35 cellular contexts compared by ENCODE assay signal in the genomic region with DNA sequence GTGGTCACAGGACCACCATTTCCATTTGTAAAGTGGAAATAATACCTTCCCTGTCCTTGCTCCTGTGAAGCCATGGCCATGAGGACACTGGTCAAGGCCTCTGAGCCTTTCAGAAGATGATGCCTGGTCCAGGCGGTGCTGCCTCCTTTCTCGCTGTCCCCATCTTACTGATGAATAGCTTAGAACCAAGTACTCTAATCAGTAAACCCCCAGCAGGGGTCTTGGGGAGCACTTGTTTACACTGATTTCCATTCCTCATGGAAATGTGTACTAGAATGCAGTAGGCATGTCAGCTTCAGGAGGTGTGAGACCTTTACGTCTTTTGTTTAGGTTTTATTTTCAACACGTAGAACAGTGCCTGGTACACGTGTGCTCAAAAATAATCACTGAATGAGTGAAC.
"Had no signal": no experiment of that assay in that cellular context is flagged by ENCODE, and none has a peak within 500 bp of the region (broad histone marks: within the 10 kb centered on the region; RNA-seq: fewer than 3 reads in every experiment).

No MANE protein-coding gene starts in this region.

- H3K4me2 ChIP-seq: KMS-11 had no signal

- H3K9ac ChIP-seq: KMS-11 had no signal

- H3K36me3 ChIP-seq: MG63 had no signal

- H3K27me3 ChIP-seq: MG63 had no signal

- H3K27ac ChIP-seq: KMS-11 had no signal

- H3K9me3 ChIP-seq: MG63 had no signal

- H3K4me3 ChIP-seq: MG63 had no signal

- DNase-seq: Karpas-422, Kasumi-1, KG1, MG63, MM.1S, MV-4-11, NCI-H1048, NCI-H1092, NCI-H1092 treated with DMSO at 0.1 percent for 48 hours, NCI-H1105, NCI-H1105 treated with DMSO at 0.1 percent for 48 hours, NCI-H1417, NCI-H1417 treated with DMSO at 0.1 percent for 48 hours, NCI-H1436, NCI-H1436 treated with DMSO at 0.1 percent for 48 hours, NCI-H146, NCI-H1694, NCI-H1694 treated with DMSO at 0.1 percent for 48 hours, NCI-H187, NCI-H187 treated with DMSO at 0.1 percent for 48 hours, NCI-H1930, NCI-H2029, NCI-H2029 treated with DMSO at 0.1 percent for 48 hours, NCI-H2081, NCI-H2081 treated with DMSO at 0.1 percent for 48 hours, NCI-H2107, NCI-H2171, NCI-H2171 treated with DMSO at 0.1 percent for 48 hours, NCI-H2227 treated with DMSO at 0.1 percent for 48 hours, NCI-H226, NCI-H345, NCI-H446, NCI-H446 treated with DMSO at 0.1 percent for 48 hours, NCI-H510A had no signal
